In genomic region chr4:47913328-47913727, GRCh38 we compare ENCODE assay signal across 8 cellular contexts. TPM values are rescaled to one million over a fixed set of nuclear protein-coding genes. Genes with fewer than 3 reads are reported as not detected.
DNase-seq lines count a peak whose midpoint lies in the region; ATAC-seq, FAIRE-seq and TF ChIP-seq lines count a peak whose summit lies in the region.

No MANE protein-coding gene starts in this region.

- H2BK15ac ChIP-seq in H9 (ENCODE audit: low read depth, low read length) = no peak overlapping the region

- intact Hi-C loops in A673 (cut with micrococcal nuclease; ENCODE audit: unreplicated experiment) = no loop called here

- TF ChIP-seq POLR2A in GM12892 (IDR thresholded peaks at IDR 0.05; ENCODE audit: low read depth, low read length) = no peak

- CTCF ChIA-PET in A673 (lab: Charles Lee) = no interaction called here

- no peaks in the 10 kb centered on the region for H3K9me1 ChIP-seq in keratinocyte (ENCODE audit: control insufficient read depth, extremely low read depth, insufficient read depth, low read length)

- H3K27me3 Mint-ChIP-seq in H9 (ENCODE audit: low read depth) = no peaks in the 10 kb centered on the region; the same call in 1 of the 2 replicates

- no peak overlapping the region for H3K18ac ChIP-seq in H9 (ENCODE audit: insufficient read length, low read depth, low read length)

- H3K36me3 ChIP-seq in A673 (ENCODE audit: insufficient read depth, low read length, poor library complexity, severe bottlenecking) (peaks cover 13% of the 10 kb centered on the region), keratinocyte (ENCODE audit: control insufficient read depth in 2 of 2, extremely low read depth in 1 of 2, insufficient read depth in 2 of 2, low read length in 2 of 2) (peaks cover 0 to 22% of the 10 kb centered on the region in 2 experiments), thoracic aorta (no peaks in the 10 kb centered on the region)

- H3K9me3 Mint-ChIP-seq in H9 = peaks cover 7 to 9% of the 10 kb centered on the region in 2 experiments
- H3K9me3 Mint-ChIP-seq in activated naive CD4-positive, alpha-beta T cell treated with anti-CD3 and anti-CD28 coated beads, Interleukin-2, amount 50 U/mL, for 72 hours = peaks cover 0 to 5% of the 10 kb centered on the region in 2 donors

- H3K4me1 ChIP-seq in A673 (ENCODE audit: insufficient read depth, low read length, poor library complexity, severe bottlenecking) (no peaks in the 10 kb centered on the region), H9 (ENCODE audit: insufficient read depth, low read length) (no peaks in the 10 kb centered on the region), keratinocyte (ENCODE audit: control insufficient read depth, extremely low read depth, insufficient read depth, low read length) (peaks cover 10% of the 10 kb centered on the region), thoracic aorta (ENCODE audit: control insufficient read depth in 1 of 2, low read depth in 2 of 2) (peaks cover 7 to 18% of the 10 kb centered on the region in 2 donors)

- DNase-seq in A673 (ENCODE audit: low spot score) (no peak), H9 (no peak), keratinocyte (ENCODE audit: low read depth, low spot score) (no peak), thoracic aorta (ENCODE audit: low spot score) (no peak), GM12892 (ENCODE audit: insufficient read length) (no peak)
- DNase-seq in activated naive CD4-positive, alpha-beta T cell treated with anti-CD3 and anti-CD28 coated beads, Interleukin-2, amount 50 U/mL, for 72 hours (ENCODE audit: low spot score in 2 of 2) = no peak

- H3K14ac ChIP-seq in H9 (ENCODE audit: insufficient read depth, low read length) = no peak overlapping the region

- TSS peak; percentile 69 for BruUV-seq in A673 (replicated peaks; lab: Mats Ljungman, UMichigan)

- no peak overlapping the region for H3K56ac ChIP-seq in H9 (ENCODE audit: insufficient read length, low read depth, low read length)

- FAIRE-seq in keratinocyte (lab: Jason Lieb, UNC) = peak; percentile 67
- no peak for FAIRE-seq in GM12892 (lab: Jason Lieb, UNC)

- H3K27me3 ChIP-seq in A673 (replicated peaks; ENCODE audit: insufficient read depth, low read depth, low read length, poor library complexity) (no peaks in the 10 kb centered on the region), H9 (ENCODE audit: insufficient read depth, low read length) (no peaks in the 10 kb centered on the region), keratinocyte (ENCODE audit: control insufficient read depth, extremely low read depth, insufficient read depth, low read length) (no peaks in the 10 kb centered on the region), thoracic aorta (replicated peaks; ENCODE audit: insufficient read depth) (no peaks in the 10 kb centered on the region)

- H3K27ac Mint-ChIP-seq in H9 = peak overlapping the region; percentile 78 to 99 (median 97)
- H3K27ac Mint-ChIP-seq in activated naive CD4-positive, alpha-beta T cell treated with anti-CD3 and anti-CD28 coated beads, Interleukin-2, amount 50 U/mL, for 72 hours = peak overlapping the region; percentile 94 to 95

- H4K5ac ChIP-seq in H9 (ENCODE audit: insufficient read length, low read depth, low read length) = no peak overlapping the region

- no peak overlapping the region; the same call in 1 of the 2 replicates for H3K4ac ChIP-seq in H9 (ENCODE audit: low read depth, low read length)

- peak overlapping the region; percentile 94 for H3K4me2 ChIP-seq in H9 (ENCODE audit: insufficient read depth, insufficient read length, low read length)
- peak overlapping the region; percentile 86 for H3K4me2 ChIP-seq in keratinocyte (ENCODE audit: control insufficient read depth, extremely low read depth, insufficient read depth, low read depth, low read length)

- H3K4me3 Mint-ChIP-seq in H9 = peak overlapping the region; percentile 93 to 98

- H2BK12ac ChIP-seq in H9 (ENCODE audit: insufficient read length, low read depth, low read length) = no peak overlapping the region

- H2AK5ac ChIP-seq in H9 (ENCODE audit: insufficient read length, low read length) = no peak overlapping the region

- peaks cover 20 to 47% (median 43%) of the 10 kb centered on the region in 3 experiments; a peak in 6 of 7 replicates for H3K36me3 Mint-ChIP-seq in H9 (ENCODE audit: insufficient read depth in 1 of 3, low read depth in 3 of 3)
- H3K36me3 Mint-ChIP-seq in activated naive CD4-positive, alpha-beta T cell treated with anti-CD3 and anti-CD28 coated beads, Interleukin-2, amount 50 U/mL, for 72 hours = peaks cover 25 to 38% of the 10 kb centered on the region in 2 donors

- H4K91ac ChIP-seq in H9 (ENCODE audit: insufficient read length, low read depth, low read length) = no peak overlapping the region

- TF ChIP-seq CTCF in A673 (conservative IDR thresholded peaks at IDR 0.05; ENCODE audit: low read depth, low read length) (no peak), H9 (conservative IDR thresholded peaks at IDR 0.05) (no peak), keratinocyte (optimal IDR thresholded peaks at IDR 0.05 in 1 of 3, IDR thresholded peaks at IDR 0.05 in 1 of 3, conservative IDR thresholded peaks at IDR 0.05 in 1 of 3; ENCODE audit: extremely low read depth in 1 of 3, insufficient read depth in 2 of 3, low read length in 3 of 3) (no peak), thoracic aorta (IDR thresholded peaks at IDR 0.05) (no peak)

- peak overlapping the region; percentile 99 for H3K4me3 ChIP-seq in A673 (ENCODE audit: low read depth, low read length, poor library complexity, severe bottlenecking)
- peak overlapping the region; percentile 58 to 82 (median 75) for H3K4me3 ChIP-seq in keratinocyte (ENCODE audit: control insufficient read depth in 2 of 3, extremely low read depth in 1 of 3, insufficient read depth in 2 of 3, low read depth in 1 of 3, low read length in 3 of 3)
- peak overlapping the region; percentile 100 for H3K4me3 ChIP-seq in thoracic aorta

- H2BK20ac ChIP-seq in H9 (ENCODE audit: low read depth, low read length, poor library complexity, severe bottlenecking) = no peak overlapping the region

- no peaks in the 10 kb centered on the region for H3K79me1 ChIP-seq in H9 (ENCODE audit: insufficient read depth, low read depth, low read length, poor library complexity, severe bottlenecking)

- POLR2A ChIA-PET in A673 (lab: Charles Lee; ENCODE audit: low non-redundant PET) = no interaction called here

- H3K9me3 ChIP-seq in A673 (ENCODE audit: low read depth, low read length, poor library complexity, severe bottlenecking) (no peaks in the 10 kb centered on the region), H9 (ENCODE audit: control insufficient read depth, low read depth, low read length) (no peaks in the 10 kb centered on the region), keratinocyte (ENCODE audit: control insufficient read depth, low read depth, low read length) (no peaks in the 10 kb centered on the region), thoracic aorta (no peaks in the 10 kb centered on the region)

- H2BK120ac ChIP-seq in H9 (ENCODE audit: low read depth, low read length, poor library complexity, severe bottlenecking) = no peak overlapping the region

- peak overlapping the region; percentile 49 for H3K9ac ChIP-seq in H9 (ENCODE audit: extremely low read depth, insufficient read length, low read length)
- H3K9ac ChIP-seq in keratinocyte (ENCODE audit: control insufficient read depth, extremely low read depth, insufficient read depth, low read length) = peak overlapping the region; percentile 92

- H3K79me2 ChIP-seq in H9 (ENCODE audit: insufficient read depth, low read length) (peaks cover 4% of the 10 kb centered on the region; the same call in 1 of the 2 replicates), keratinocyte (ENCODE audit: control insufficient read depth, insufficient read depth, low read length) (peaks cover 43% of the 10 kb centered on the region)

- H3T11ph ChIP-seq in H9 (ENCODE audit: low read length) = peak overlapping the region; percentile 8

- no peak overlapping the region for H2BK5ac ChIP-seq in H9 (ENCODE audit: insufficient read length, low read length)

- no peaks in the 10 kb centered on the region for H3K23me2 ChIP-seq in H9 (ENCODE audit: insufficient read length, low read depth, low read length, poor library complexity, severe bottlenecking)

- no peak for ATAC-seq in activated naive CD4-positive, alpha-beta T cell treated with anti-CD3 and anti-CD28 coated beads, Interleukin-2, amount 50 U/mL, for 72 hours
- ATAC-seq in thoracic aorta (ENCODE audit: insufficient number of reproducible peaks, low FRiP score, low read depth) = no peak
- ATAC-seq in HG03460 (IDR thresholded peaks at IDR 0.05; ENCODE audit: unreplicated experiment) = no peak
- ATAC-seq in esophagus mucosa = no peak

- H3K4me1 Mint-ChIP-seq in H9 = peaks cover 22 to 24% of the 10 kb centered on the region in 2 experiments

- no peak overlapping the region for H3K23ac ChIP-seq in H9 (ENCODE audit: insufficient read length, low read depth, low read length)

- no peaks in the 10 kb centered on the region for H4K20me1 ChIP-seq in H9 (ENCODE audit: control insufficient read depth, insufficient read depth, insufficient read length)
- no peaks in the 10 kb centered on the region for H4K20me1 ChIP-seq in keratinocyte (ENCODE audit: control insufficient read depth, extremely low read depth, insufficient read depth, low read length)

- dilution Hi-C loops in keratinocyte (cut with MboI; ENCODE audit: extremely low pct_ligation_motif_present, low sequenced_read_pairs) = no loop called here

- H4K8ac ChIP-seq in H9 (replicated peaks; ENCODE audit: insufficient read length, low read depth, low read length) = no peak overlapping the region

- H3K27ac ChIP-seq in A673 (ENCODE audit: low read depth, low read length, poor library complexity, severe bottlenecking) (no peak overlapping the region), H9 (ENCODE audit: insufficient read length, low read depth, low read length) (no peak overlapping the region), keratinocyte (ENCODE audit: control insufficient read depth, insufficient read depth, low read length) (peak overlapping the region; percentile 92), thoracic aorta (no peak overlapping the region)

- no peak overlapping the region for H2AFZ ChIP-seq in H9 (ENCODE audit: low read length)
- peak overlapping the region; percentile 96 for H2AFZ ChIP-seq in keratinocyte (ENCODE audit: control insufficient read depth, low read length)

- WGBS in H9 (ENCODE audit: extremely low coverage, insufficient read length, low lambda C conversion rate) = no CpG with 5 or more reads among the region's 4 CpGs

RNA-seq across cellular contexts. Expression of gene NFXL1, which starts 1.1 kb away (rescaled TPM):
- total RNA-seq in A673 (2021) (12.1 and 16.7 TPM in 2 replicates), H9 (2021) (33.8 and 35.5 TPM in 2 replicates), thoracic aorta (10 to 100 TPM in 1 of 2 donors, 1 to 10 TPM in 1; 5.6 to 13.1 TPM), esophagus mucosa (9.7 TPM)
- 10 to 100 TPM; 14.0 to 16.4 TPM for total RNA-seq in activated naive CD4-positive, alpha-beta T cell treated with anti-CD3 and anti-CD28 coated beads, Interleukin-2, amount 50 U/mL, for 72 hours
- 12.3 to 16.5 TPM (median 12.5 TPM) in 3 replicates for polyA plus RNA-seq in keratinocyte
- 45.0 TPM for polyA plus RNA-seq in keratinocyte (2011; ENCODE audit: low read depth)
- polyA plus RNA-seq in keratinocyte (2011; cell fraction: cytosol; rRNA removed) = 6.4 and 12.3 TPM in 2 replicates
- polyA plus RNA-seq in keratinocyte (2011; cell fraction: nucleus; rRNA removed) = 28.2 and 33.7 TPM in 2 replicates
- 7.2 and 7.8 TPM in 2 replicates for polyA plus RNA-seq in keratinocyte (2012; ENCODE audit: low replicate concordance)
- 5.7 to 48.2 TPM (median 30.6 TPM) in 3 replicates for polyA minus RNA-seq in keratinocyte
- polyA minus RNA-seq in keratinocyte (2011; cell fraction: cytosol; rRNA and poly(A)+ RNA removed) = 12.5 TPM
- 25.5 and 51.8 TPM in 2 replicates for polyA minus RNA-seq in keratinocyte (2011; cell fraction: nucleus; rRNA and poly(A)+ RNA removed)
- polyA plus RNA-seq in GM12892 (2012; ENCODE audit: missing spikeins) = 10.7 TPM
